Comparison of ENCODE assay signal across 8 cellular contexts in genomic region chr3:141486416-141486734, GRCh38. TPM values are rescaled to one million over a fixed set of nuclear protein-coding genes. Genes with fewer than 3 reads are reported as not detected.
DNase-seq lines count a peak whose midpoint lies in the region; ATAC-seq, FAIRE-seq and TF ChIP-seq lines count a peak whose summit lies in the region.

No MANE protein-coding gene starts in this region.

- H3K36me3 ChIP-seq in HUES64 (ENCODE audit: insufficient read depth, low read length) (no peaks in the 10 kb centered on the region), mammary epithelial cell (ENCODE audit: insufficient read depth, low read length) (no peaks in the 10 kb centered on the region), mesodermal cell (ENCODE audit: control insufficient read depth, insufficient read depth, low read length) (peaks cover 11% of the 10 kb centered on the region), vagina (no peaks in the 10 kb centered on the region)

- H3K27ac ChIP-seq in HUES64 (ENCODE audit: low read depth, low read length) = peak overlapping the region; percentile 91; the same call in 1 of the 2 replicates
- H3K27ac ChIP-seq in mammary epithelial cell (ENCODE audit: insufficient read depth, low read depth, low read length) = peak overlapping the region; percentile 72
- peak overlapping the region; percentile 61 for H3K27ac ChIP-seq in mesodermal cell (ENCODE audit: low read depth, low read length, severe bottlenecking)
- peak overlapping the region; percentile 97 for H3K27ac ChIP-seq in vagina

- H3K4me3 ChIP-seq in AG04449 (ENCODE audit: low read depth, low read length) = peak overlapping the region; percentile 60
- peak overlapping the region; percentile 68 for H3K4me3 ChIP-seq in HUES64 (ENCODE audit: low read length)
- H3K4me3 ChIP-seq in mammary epithelial cell (replicated peaks in 1 of 3; ENCODE audit: insufficient read depth in 1 of 3, low read depth in 2 of 3, low read length in 3 of 3) = peak overlapping the region; percentile 38 to 61 (median 41)
- H3K4me3 ChIP-seq in mesodermal cell (ENCODE audit: extremely low read depth, insufficient read depth, low read length, poor library complexity, severe bottlenecking) = peak overlapping the region; percentile 80
- H3K4me3 ChIP-seq in vagina = peak overlapping the region; percentile 81 to 99

- H3K4me1 ChIP-seq in HUES64 (ENCODE audit: insufficient read depth, low read length) (peaks cover 40% of the 10 kb centered on the region), mammary epithelial cell (ENCODE audit: insufficient read depth, low read length) (peaks cover 37% of the 10 kb centered on the region), mesodermal cell (ENCODE audit: control insufficient read depth, insufficient read depth, low read length, poor library complexity, severe bottlenecking) (peaks cover 15% of the 10 kb centered on the region), vagina (peaks cover 26% of the 10 kb centered on the region)

- peak overlapping the region; percentile 92 for H2AFZ ChIP-seq in mammary epithelial cell (ENCODE audit: low read depth, low read length)

- H3K79me2 ChIP-seq in mammary epithelial cell (ENCODE audit: insufficient read depth, low read length) = peaks cover 42% of the 10 kb centered on the region

- no peaks in the 10 kb centered on the region for H3K9me3 ChIP-seq in HUES64 (ENCODE audit: insufficient read depth, low read depth, low read length)
- H3K9me3 ChIP-seq in mammary epithelial cell (replicated peaks; ENCODE audit: insufficient read depth, low read length) = no peaks in the 10 kb centered on the region
- no peaks in the 10 kb centered on the region for H3K9me3 ChIP-seq in mesodermal cell (ENCODE audit: control insufficient read depth, low read length)
- H3K9me3 ChIP-seq in vagina = no peaks in the 10 kb centered on the region

- dilution Hi-C loops in mammary epithelial cell (cut with HindIII; ENCODE audit: low sequenced_read_pairs) = no loop called here

- TF ChIP-seq POLR2A in vagina (IDR thresholded peaks at IDR 0.05) = no peak

- TF ChIP-seq CTCF in AG04449 (IDR thresholded peaks at IDR 0.05; ENCODE audit: insufficient read depth, low read length, missing control alignments) = no peak
- TF ChIP-seq CTCF in mammary epithelial cell (conservative IDR thresholded peaks at IDR 0.05 in 1 of 2, IDR thresholded peaks at IDR 0.05 in 1 of 2; ENCODE audit: extremely low read depth in 1 of 2, insufficient read depth in 1 of 2, low read depth in 1 of 2, low read length in 2 of 2) = no peak
- no peak for TF ChIP-seq CTCF in vagina (IDR thresholded peaks at IDR 0.05)
- no peak for TF ChIP-seq CTCF in D721Med (IDR thresholded peaks at IDR 0.05; ENCODE audit: insufficient read depth, missing control alignments)

- FAIRE-seq in D721Med (lab: Jason Lieb, UNC) = no peak

- POLR2A ChIA-PET in AG04449 (lab: Yijun Ruan, JAX) = interaction anchor here (1.3 kb wide), 1 partner anchor 9 kb away, joined by 3 read pairs; no protein-coding TSS in a partner anchor

- H3K4me2 ChIP-seq in mammary epithelial cell (ENCODE audit: insufficient read depth, low read depth, low read length) = peak overlapping the region; percentile 74

- H4K20me1 ChIP-seq in mammary epithelial cell (ENCODE audit: insufficient read depth, low read length) = no peaks in the 10 kb centered on the region

- peak overlapping the region; percentile 23 for H3K9ac ChIP-seq in HUES64 (ENCODE audit: low read depth, low read length)
- peak overlapping the region; percentile 56 for H3K9ac ChIP-seq in mammary epithelial cell (ENCODE audit: insufficient read depth, low read length)

- TSS peak; percentile 77 for BruUV-seq in mammary epithelial cell (replicated peaks; lab: Mats Ljungman, UMichigan)

- DNase-seq in AG04449 (ENCODE audit: low read depth, low spot score) (no peak), mammary epithelial cell (peak; percentile 77), vagina (ENCODE audit: extremely low spot score in 2 of 2) (no peak), D721Med (ENCODE audit: insufficient read length, low spot score) (no peak), anterior cingulate cortex (lab: John Stamatoyannopoulos, UW) (no peak)

- CTCF ChIA-PET in AG04449 (lab: Yijun Ruan, JAX) (interaction anchor here (1.3 to 2.6 kb wide), 4 partner anchors 27 to 231 kb away, joined by 3 to 9 read pairs (median 4); no protein-coding TSS in a partner anchor), mammary epithelial cell (lab: Charles Lee; ENCODE audit: low non-redundant PET) (interaction anchor here (0.5 kb wide), 1 partner anchor 389 kb away, joined by 3 read pairs; no protein-coding TSS in a partner anchor)

- ATAC-seq in HG02763 (IDR thresholded peaks at IDR 0.05; ENCODE audit: unreplicated experiment) = no peak

- intact Hi-C loops in mammary epithelial cell (cut with micrococcal nuclease) (loop anchor here (5.0 kb wide), 1 partner anchor 46 kb away; no protein-coding TSS in a partner anchor), vagina (cut with DNase I) (no loop called here)

- WGBS in HUES64 = 0% methylated on average over 4 of the region's 5 CpGs
- 0% methylated on average over 4 of the region's 5 CpGs for WGBS in mammary epithelial cell (ENCODE audit: low coverage, missing lambda C conversion rate)
- 0 to 9% methylated on average over 1 of the region's 5 CpGs for WGBS in mesodermal cell (ENCODE audit: insufficient coverage in 2 of 2), 2 experiments

- no peaks in the 10 kb centered on the region for H3K27me3 ChIP-seq in HUES64 (ENCODE audit: insufficient read depth, low read length)
- H3K27me3 ChIP-seq in mammary epithelial cell (ENCODE audit: insufficient read depth, low read length) = no peaks in the 10 kb centered on the region
- no peaks in the 10 kb centered on the region for H3K27me3 ChIP-seq in vagina

- in situ Hi-C loops in mammary epithelial cell (cut with MboI; ENCODE audit: low sequenced_read_pairs in 2 of 2) = no loop called here

RNA-seq across cellular contexts. Expression of gene RASA2, which starts 0.5 kb away (rescaled TPM):
- polyA plus RNA-seq in HUES64 (2013, experiment 1 of 2) = 10.2 TPM
- polyA plus RNA-seq in HUES64 (2013, experiment 2 of 2) = 13.5 TPM
- total RNA-seq in mammary epithelial cell (10 to 100 TPM; 14.8 to 19.5 TPM), vagina (18.4 TPM)
- 6.3 TPM for polyA plus RNA-seq in mammary epithelial cell
- polyA minus RNA-seq in mammary epithelial cell = 16.3 TPM
- polyA plus RNA-seq in mesodermal cell (2013, experiment 1 of 2) = 14.2 TPM
- 11.3 TPM for polyA plus RNA-seq in mesodermal cell (2013, experiment 2 of 2)
